In genomic region chr1:201506573-201507567, GRCh38 we compare ENCODE assay signal across 8 cellular contexts. TPM values are rescaled to one million over a fixed set of nuclear protein-coding genes. Genes with fewer than 3 reads are reported as not detected.
DNase-seq lines count a peak whose midpoint lies in the region; ATAC-seq and TF ChIP-seq lines count a peak whose summit lies in the region.

Gene CSRP1 (minus strand): TSS chr1:201507123. CDS start chr1:201496303, 10,820 bp downstream.

- TF ChIP-seq CTCF in C4-2B (conservative IDR thresholded peaks at IDR 0.05) (no peak), epithelial cell of proximal tubule (conservative IDR thresholded peaks at IDR 0.05; ENCODE audit: low read depth, low read length) (no peak)

- no peak for DNase-seq in NT2/D1 (ENCODE audit: low read depth, low spot score)
- DNase-seq in activated CD8-positive, alpha-beta memory T cell treated with anti-CD3 and anti-CD28 coated beads, Interleukin-2, amount 50 U/mL, for 48 hours: peak; percentile 90
- no peak for DNase-seq in epithelial cell of proximal tubule (ENCODE audit: low read depth)
- peak; percentile 50 to 53 for DNase-seq in stimulated activated CD8-positive, alpha-beta memory T cell treated with anti-CD3 and anti-CD28 coated beads, Interleukin-7, amount 100 ng/mL, for 1 hour (ENCODE audit: low read depth in 2 of 2)

- peak within 1 kb of the TSS; percentile 87 for H3K27ac ChIP-seq in C4-2B

- H3K4me1 ChIP-seq in NT2/D1 (ENCODE audit: insufficient read depth, insufficient read length) (peaks cover 18% of the 10 kb centered on the region), mucosa of stomach (ENCODE audit: control insufficient read depth, insufficient read depth, low read length) (peaks cover 50% of the 10 kb centered on the region)

- H3K27me3 ChIP-seq in NT2/D1 (ENCODE audit: insufficient read depth, insufficient read length): peaks cover 4% of the 10 kb centered on the region
- H3K27me3 ChIP-seq in mucosa of stomach (ENCODE audit: control insufficient read depth, insufficient read depth, low read length): no peaks in the 10 kb centered on the region

- H3K36me3 ChIP-seq in NT2/D1 (ENCODE audit: insufficient read depth, insufficient read length, low read length): no peaks in the 10 kb centered on the region
- H3K36me3 ChIP-seq in mucosa of stomach (ENCODE audit: control insufficient read depth, insufficient read depth, low read length): no peaks in the 10 kb centered on the region

- H3K9me3 ChIP-seq in NT2/D1 (ENCODE audit: insufficient read depth, low read length) (no peaks in the 10 kb centered on the region), mucosa of stomach (ENCODE audit: control insufficient read depth, low read length) (no peaks in the 10 kb centered on the region)

- H3K4me3 ChIP-seq in NT2/D1 (ENCODE audit: insufficient read length, low read depth): peak within 1 kb of the TSS; percentile 32
- peak within 1 kb of the TSS; percentile 83 for H3K4me3 ChIP-seq in epithelial cell of proximal tubule (ENCODE audit: low read depth, low read length)
- peak within 1 kb of the TSS; percentile 52 for H3K4me3 ChIP-seq in mucosa of stomach (ENCODE audit: low read length)

- ATAC-seq in GM19372 (IDR thresholded peaks at IDR 0.05; ENCODE audit: low read depth, unreplicated experiment) (peak; percentile 90), HG03558 (IDR thresholded peaks at IDR 0.05; ENCODE audit: extremely low read depth, unreplicated experiment) (peak; percentile 82)

- H3K9ac ChIP-seq in NT2/D1 (ENCODE audit: insufficient read length, low read depth): peak within 1 kb of the TSS; percentile 47
- peak within 1 kb of the TSS; percentile 87 for H3K9ac ChIP-seq in mucosa of stomach (ENCODE audit: low read length)

RNA-seq across cellular contexts. Expression of gene CSRP1, which starts in this region (rescaled TPM):
- 630 and 765 TPM in 2 replicates for total RNA-seq in epithelial cell of proximal tubule

Comparison
In these comparisons a context has a peak if more than half of its experiments do, and no peak if none do; other contexts are left out.
1. DNase-seq: peak in activated CD8-positive, alpha-beta memory T cell treated with anti-CD3 and anti-CD28 coated beads, Interleukin-2, amount 50 U/mL, for 48 hours (single experiment) and stimulated activated CD8-positive, alpha-beta memory T cell treated with anti-CD3 and anti-CD28 coated beads, Interleukin-7, amount 100 ng/mL, for 1 hour (2 of 2); none in NT2/D1 (single experiment) and epithelial cell of proximal tubule (single experiment).
2. H3K4me3 ChIP-seq: peak in every context shown above with its lines; median percentile 83 in epithelial cell of proximal tubule; 52 in mucosa of stomach; 32 in NT2/D1.